ENCODE assay signal across 9 cellular contexts in the genomic region with DNA sequence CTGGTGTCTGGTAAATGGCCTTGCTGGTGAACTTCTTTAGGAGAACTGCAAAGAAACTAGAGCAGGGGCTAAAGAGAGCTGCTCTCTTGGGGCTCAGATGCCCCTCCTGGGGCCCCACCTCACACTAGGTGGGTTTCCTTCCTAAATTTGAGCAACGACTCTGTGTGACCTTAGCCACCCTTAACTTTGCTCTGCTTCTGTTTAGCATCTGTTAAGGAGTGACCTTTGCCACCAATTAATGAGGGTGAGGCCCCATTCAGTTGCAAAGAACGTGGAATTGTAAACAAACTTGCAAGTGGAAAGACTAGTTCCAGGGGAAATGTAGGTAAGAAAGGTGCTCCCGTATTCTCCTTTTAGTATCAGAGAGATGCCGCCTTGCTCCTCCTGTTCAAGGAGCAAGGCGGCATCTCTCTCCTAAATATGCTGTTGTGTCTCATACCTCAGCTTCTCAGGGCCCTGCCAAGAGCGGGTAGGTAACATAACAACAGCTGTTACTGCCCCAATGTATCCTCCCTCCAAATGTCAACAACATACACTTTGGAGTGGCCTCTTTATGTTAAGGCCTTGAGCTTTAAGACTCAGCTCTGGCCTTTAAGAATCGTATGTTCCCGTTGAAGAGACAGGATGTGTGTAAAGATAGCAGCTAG.
DNase-seq lines count a peak whose midpoint lies in the region; ATAC-seq and TF ChIP-seq lines count a peak whose summit lies in the region.
"Had no signal": no experiment of that assay in that cellular context is flagged by ENCODE, and none has a peak within 500 bp of the region (broad histone marks: within the 10 kb centered on the region; RNA-seq: fewer than 3 reads in every experiment).

No MANE protein-coding gene starts in this region.

- H3K4me1 Mint-ChIP-seq in natural killer cell treated with Interleukin-12 subunit alpha and Interleukin-12 subunit beta and Interleukin-15 and Interleukin-18, amount 100 ng/mL, for 72 hours (ENCODE audit: low read depth in 2 of 2), result peaks cover 11 to 30% of the 10 kb centered on the region in 2 donors
- H3K4me1 Mint-ChIP-seq in natural killer cell, result no peaks in the 10 kb centered on the region

- H3K27ac ChIP-seq in VCaP (peak overlapping the region; percentile 81), prostate gland (no peak overlapping the region)

- no peak overlapping the region for H3K4me3 ChIP-seq in prostate gland

- ATAC-seq in natural killer cell treated with Interleukin-12 subunit alpha and Interleukin-12 subunit beta and Interleukin-15 and Interleukin-18, amount 100 ng/mL, for 72 hours, result no peak
- ATAC-seq in natural killer cell (no peak), GM21515 (IDR thresholded peaks at IDR 0.05; ENCODE audit: unreplicated experiment) (no peak), omental fat pad (ENCODE audit: low FRiP score) (no peak)

- peaks cover 0 to 2% of the 10 kb centered on the region in 2 donors for H3K27me3 Mint-ChIP-seq in natural killer cell treated with Interleukin-12 subunit alpha and Interleukin-12 subunit beta and Interleukin-15 and Interleukin-18, amount 100 ng/mL, for 72 hours
- H3K27me3 Mint-ChIP-seq in natural killer cell (ENCODE audit: low read depth in 2 of 2), result no peaks in the 10 kb centered on the region

- peak overlapping the region in 1 of 2 donors; percentile 87 for H3K27ac Mint-ChIP-seq in natural killer cell treated with Interleukin-12 subunit alpha and Interleukin-12 subunit beta and Interleukin-15 and Interleukin-18, amount 100 ng/mL, for 72 hours
- no peak overlapping the region for H3K27ac Mint-ChIP-seq in natural killer cell

- H3K9me3 ChIP-seq in prostate gland, result no peaks in the 10 kb centered on the region

- DNase-seq in natural killer cell treated with Interleukin-12 subunit alpha and Interleukin-12 subunit beta and Interleukin-15 and Interleukin-18, amount 100 ng/mL, for 72 hours (ENCODE audit: low spot score), result no peak
- no peak for DNase-seq in natural killer cell
- DNase-seq in islet precursor cell, result peak; percentile 77
- no peak for DNase-seq in omental fat pad (ENCODE audit: low spot score)
- no peak for DNase-seq in AG08396 (ENCODE audit: low spot score)
- DNase-seq in prostate gland (ENCODE audit: low spot score), result no peak
- DNase-seq: effector CD4-positive, alpha-beta T cell had no signal

- H3K27me3 ChIP-seq in prostate gland (replicated peaks; ENCODE audit: insufficient read depth), result no peaks in the 10 kb centered on the region

- no peaks in the 10 kb centered on the region for H3K9me3 Mint-ChIP-seq in natural killer cell treated with Interleukin-12 subunit alpha and Interleukin-12 subunit beta and Interleukin-15 and Interleukin-18, amount 100 ng/mL, for 72 hours
- H3K9me3 Mint-ChIP-seq in natural killer cell, result no peaks in the 10 kb centered on the region

- 38% methylated on average over 8 of the region's 8 CpGs for WGBS in prostate gland

- no peaks in the 10 kb centered on the region for H3K36me3 ChIP-seq in prostate gland

- peaks cover 3% of the 10 kb centered on the region for H3K36me3 Mint-ChIP-seq in natural killer cell treated with Interleukin-12 subunit alpha and Interleukin-12 subunit beta and Interleukin-15 and Interleukin-18, amount 100 ng/mL, for 72 hours
- no peaks in the 10 kb centered on the region for H3K36me3 Mint-ChIP-seq in natural killer cell

- H3K4me1 ChIP-seq in prostate gland (replicated peaks), result peaks cover 5% of the 10 kb centered on the region

- no peak for TF ChIP-seq POLR2A in prostate gland (IDR thresholded peaks at IDR 0.05)

- no peak for TF ChIP-seq CTCF in natural killer cell (IDR thresholded peaks at IDR 0.05)
- TF ChIP-seq CTCF in VCaP (conservative IDR thresholded peaks at IDR 0.05), result no peak
- no peak for TF ChIP-seq CTCF in omental fat pad (IDR thresholded peaks at IDR 0.05)
- no peak for TF ChIP-seq CTCF in prostate gland (IDR thresholded peaks at IDR 0.05)

- intact Hi-C loops in natural killer cell (cut with micrococcal nuclease), result no loop called here
- intact Hi-C loops in prostate gland (cut with DNase I), result no loop called here

- peak overlapping the region; percentile 11 for H3K4me3 Mint-ChIP-seq in natural killer cell treated with Interleukin-12 subunit alpha and Interleukin-12 subunit beta and Interleukin-15 and Interleukin-18, amount 100 ng/mL, for 72 hours
- H3K4me3 Mint-ChIP-seq in natural killer cell, result no peak overlapping the region
